9 cellular contexts compared by ENCODE assay signal in the genomic region with DNA sequence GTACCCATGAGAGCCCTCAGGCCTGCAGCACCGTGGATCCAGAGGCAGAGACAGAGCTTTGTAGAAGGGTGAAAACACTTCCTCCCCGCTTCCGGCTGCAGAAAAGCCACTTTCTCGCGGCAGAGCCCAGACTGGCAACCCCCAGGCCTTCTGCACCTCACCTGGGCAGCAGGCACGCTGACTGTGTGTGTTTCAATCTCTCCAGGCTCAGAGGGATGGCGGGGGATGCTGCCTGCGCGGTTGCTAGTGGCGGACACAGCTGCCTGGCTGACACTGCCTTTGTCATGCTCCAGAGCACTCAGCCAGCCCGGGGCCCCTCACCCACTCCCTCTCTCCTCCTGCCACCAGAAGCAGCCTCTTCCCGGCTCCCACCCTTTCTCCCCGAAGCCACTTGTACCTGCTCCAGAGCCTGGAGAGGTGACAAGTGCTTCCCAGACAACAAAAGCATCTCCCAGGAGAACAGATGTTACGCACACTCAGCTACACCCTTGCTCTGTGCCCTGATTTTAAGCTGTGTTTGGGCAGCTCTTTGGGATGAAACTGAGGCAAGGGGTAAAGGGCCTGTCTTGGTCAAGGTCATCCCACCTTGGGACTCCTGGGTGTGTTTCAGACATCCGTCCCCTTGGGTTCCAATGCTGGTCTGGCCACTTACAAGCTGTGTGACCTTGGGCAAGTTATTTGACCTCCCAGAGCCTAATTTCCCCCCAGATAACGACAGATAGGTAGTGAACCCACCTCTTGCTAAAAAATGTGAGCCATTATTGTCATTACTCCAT. TPM values are rescaled to one million over a fixed set of nuclear protein-coding genes. Genes with fewer than 3 reads are reported as not detected.
DNase-seq lines count a peak whose midpoint lies in the region; ATAC-seq, FAIRE-seq and TF ChIP-seq lines count a peak whose summit lies in the region.
"Had no signal": no experiment of that assay in that cellular context is flagged by ENCODE, and none has a peak within 500 bp of the region (broad histone marks: within the 10 kb centered on the region; RNA-seq: fewer than 3 reads in every experiment).

No MANE protein-coding gene starts in this region.

- H3K4me1 ChIP-seq in K562 (replicated peaks in 1 of 2; ENCODE audit: control insufficient read depth in 2 of 2, insufficient read depth in 2 of 2, low read length in 2 of 2) (peaks cover 13 to 42% of the 10 kb centered on the region in 2 experiments; a peak in 4 of 5 replicates), lower lobe of right lung (peaks cover 29% of the 10 kb centered on the region), tibial nerve (peaks cover 0 to 30% (median 9%) of the 10 kb centered on the region in 4 donors)

- no peaks in the 10 kb centered on the region for H3K9me3 ChIP-seq in K562 (replicated peaks; ENCODE audit: control insufficient read depth, insufficient read depth, low read depth, low read length)
- no peaks in the 10 kb centered on the region for H3K9me3 ChIP-seq in lower lobe of right lung
- H3K9me3 ChIP-seq in tibial nerve = no peaks in the 10 kb centered on the region

- H3K4me3 ChIP-seq in K562 = peak overlapping the region; percentile 64
- peak overlapping the region; percentile 62 for H3K4me3 ChIP-seq in lower lobe of right lung
- H3K4me3 ChIP-seq in tibial nerve = peak overlapping the region in 3 of 4 donors; percentile 33 to 53 (median 52)

- CTCF ChIA-PET in K562 (lab: Yijun Ruan, JAX; ENCODE audit: low intra/inter-chr PET ratio) = no interaction called here

- no peak for TF ChIP-seq POLR2A in K562 (conservative IDR thresholded peaks at IDR 0.05)
- no peak for TF ChIP-seq POLR2A in tibial nerve (IDR thresholded peaks at IDR 0.05)

- H3K9ac ChIP-seq in K562 (ENCODE audit: insufficient read depth in 1 of 2, low read depth in 2 of 2, low read length in 2 of 2) = peak overlapping the region; percentile 80 to 92

- H3K27me3 ChIP-seq in K562 (ENCODE audit: control insufficient read depth in 2 of 2, insufficient read depth in 2 of 2, low read length in 2 of 2) = no peaks in the 10 kb centered on the region
- no peaks in the 10 kb centered on the region for H3K27me3 ChIP-seq in lower lobe of right lung (ENCODE audit: low read depth)
- no peaks in the 10 kb centered on the region for H3K27me3 ChIP-seq in tibial nerve

- DNase-seq in NCI-H1417 (lab: John Stamatoyannopoulos, UW) (peak; percentile 51 to 87 (median 83)), NCI-H1417 treated with DMSO at 0.1 percent for 48 hours (lab: John Stamatoyannopoulos, UW) (no peak), RKO (ENCODE audit: low spot score) (peak; percentile 50), K562 (ENCODE audit: extremely low read depth in 1 of 4, low spot score in 3 of 4) (peak in 1 of 4 experiments; percentile 22), lower lobe of right lung (no peak), tibial nerve (ENCODE audit: low spot score in 2 of 2) (no peak), EL (no peak)

- 61% methylated on average over 12 of the region's 16 CpGs for WGBS in K562 (ENCODE audit: insufficient coverage, low coverage, missing lambda C conversion rate)
- WGBS in tibial nerve, 2 donors = 76 to 79% methylated on average over 8 to 16 of the region's 16 CpGs

- no peak for FAIRE-seq in K562 (lab: Jason Lieb, UNC)
- FAIRE-seq: A204.1 had no signal

- BruUV-seq in K562 (replicated peaks; lab: Mats Ljungman, UMichigan) = TSS peak; percentile 89

- intact Hi-C loops in K562 (cut with micrococcal nuclease) (no loop called here), lower lobe of right lung (cut with DNase I) (no loop called here)

- peaks cover 3% of the 10 kb centered on the region for H3K9me1 ChIP-seq in K562 (ENCODE audit: control insufficient read depth, insufficient read depth, low read length)

- ATAC-seq in K562 (no peak), lower lobe of right lung (peak in 1 of 2 donors; percentile 0), GM19395 (IDR thresholded peaks at IDR 0.05; ENCODE audit: unreplicated experiment) (no peak)

- TF ChIP-seq EP300 in K562 (IDR thresholded peaks at IDR 0.05; ENCODE audit: low read length) = no peak
- no peak for TF ChIP-seq EP300 in tibial nerve (IDR thresholded peaks at IDR 0.05)

- in situ Hi-C loops in K562 (cut with MboI) = no loop called here

- H3K27ac ChIP-seq in K562 (ENCODE audit: extremely low read depth, low read depth, low read length) (peak overlapping the region; percentile 86), lower lobe of right lung (peak overlapping the region; percentile 92), tibial nerve (peak overlapping the region; percentile 61 to 93 (median 82))

- H2AFZ ChIP-seq in K562 (ENCODE audit: low read depth, low read length) = peak overlapping the region; percentile 78

- no peak for TF ChIP-seq CTCF in K562 (IDR thresholded peaks at IDR 0.05 in 2 of 3, conservative IDR thresholded peaks at IDR 0.05 in 1 of 3; ENCODE audit: insufficient read depth in 2 of 3, low read depth in 1 of 3, low read length in 3 of 3)
- TF ChIP-seq CTCF in lower lobe of right lung (IDR thresholded peaks at IDR 0.05) = no peak
- no peak for TF ChIP-seq CTCF in tibial nerve (IDR thresholded peaks at IDR 0.05)

- TF ChIP-seq RAD21 in K562 (CRISPR knock-in tag; conservative IDR thresholded peaks at IDR 0.05 in 1 of 2, IDR thresholded peaks at IDR 0.05 in 1 of 2) = no peak

- peaks cover 18% of the 10 kb centered on the region for H3K79me2 ChIP-seq in K562 (ENCODE audit: control insufficient read depth, insufficient read depth, low read length)

- POLR2A ChIA-PET in K562 (lab: Yijun Ruan, JAX) = interaction anchor here (0.7 to 1.6 kb wide), 4 partner anchors 14 to 343 kb away, joined by 3 to 5 read pairs (median 4); no protein-coding TSS in a partner anchor

- peak overlapping the region; percentile 96 for H3K4me2 ChIP-seq in K562 (ENCODE audit: insufficient read depth, low read length)

- H4K20me1 ChIP-seq in K562 (replicated peaks; ENCODE audit: control insufficient read depth, insufficient read depth, low read length) = no peaks in the 10 kb centered on the region

- H3K36me3 ChIP-seq in K562 (ENCODE audit: control insufficient read depth, insufficient read depth, low read length) (peaks cover 33% of the 10 kb centered on the region; the same call in 2 of the 3 replicates), lower lobe of right lung (no peaks in the 10 kb centered on the region), tibial nerve (no peaks in the 10 kb centered on the region)

RNA-seq across cellular contexts. Expression of gene GLIS2, which starts 9.2 kb away (rescaled TPM):
- 2.1 and 6.1 TPM in 2 replicates for total RNA-seq in K562 (2011; cell fraction: chromatin; rRNA removed; ENCODE audit: low replicate concordance)
- total RNA-seq in K562 (2011; cell fraction: nucleolus; rRNA removed) = 3.8 and 4.2 TPM in 2 replicates
- 2.9 and 3.6 TPM in 2 replicates for total RNA-seq in K562 (2011; cell fraction: nucleoplasm; rRNA removed)
- total RNA-seq in K562 (2014; rRNA removed) (0.91 and 1.4 TPM in 2 replicates), K562 (2014; rRNA removed; fragmentation: Illumina TruSeq; extraction: Trizol) (0.10 and 0.11 TPM in 2 replicates), K562 (2015; rRNA removed; fragmentation: Illumina TruSeq; extraction: Trizol) (0.33 and 0.68 TPM in 2 replicates), K562 (2021) (7.6 and 9.0 TPM in 2 replicates), lower lobe of right lung (21.5 TPM), tibial nerve (10 to 100 TPM in 3 of 4 donors, 1 to 10 TPM in 1; 9.0 to 11.1 (median 10.8) TPM)
- polyA plus RNA-seq in K562 (2011; rRNA removed) (0.57 and 1.0 TPM in 2 replicates), K562 (2014; fragmentation: Illumina TruSeq; extraction: Trizol) (2.2 and 5.8 TPM in 2 replicates), K562 (2014; fragmentation: Nextera tagmentation; extraction: Ambion mirVana) (under 1 TPM; 0.10 to 0.25 TPM), K562 (2014; rRNA removed) (2.3 and 2.9 TPM in 2 replicates)
- 1.0 and 2.2 TPM in 2 replicates for polyA plus RNA-seq in K562 (2011; cell fraction: cytosol; rRNA removed)
- polyA plus RNA-seq in K562 (2011; cell fraction: nucleus; rRNA removed) = 2.8 and 4.9 TPM in 2 replicates
- 6.8 and 7.9 TPM in 2 replicates for polyA plus RNA-seq in K562 (2012)
- 0.27 and 0.32 TPM in 2 replicates for polyA minus RNA-seq in K562 (2011; rRNA and poly(A)+ RNA removed)
- 3.3 and 4.6 TPM in 2 replicates for polyA minus RNA-seq in K562 (2011; cell fraction: cytosol; rRNA and poly(A)+ RNA removed)
- polyA minus RNA-seq in K562 (2011; cell fraction: nucleus; rRNA and poly(A)+ RNA removed) = 1.00 and 1.1 TPM in 2 replicates

RNA-seq across cellular contexts. Expression of gene TFAP4, which starts 33.8 kb away (rescaled TPM):
- total RNA-seq in K562 (2011; cell fraction: chromatin; rRNA removed; ENCODE audit: low replicate concordance) = 12.1 and 23.1 TPM in 2 replicates
- 12.4 and 13.3 TPM in 2 replicates for total RNA-seq in K562 (2011; cell fraction: nucleolus; rRNA removed)
- total RNA-seq in K562 (2011; cell fraction: nucleoplasm; rRNA removed) = 11.0 and 16.1 TPM in 2 replicates
- total RNA-seq in K562 (2014; rRNA removed) = 27.7 and 28.8 TPM in 2 replicates
- 5.6 and 7.7 TPM in 2 replicates for total RNA-seq in K562 (2014; rRNA removed; fragmentation: Illumina TruSeq; extraction: Trizol)
- total RNA-seq in K562 (2015; rRNA removed; fragmentation: Illumina TruSeq; extraction: Trizol) = 16.2 and 16.9 TPM in 2 replicates
- 31.2 and 32.8 TPM in 2 replicates for total RNA-seq in K562 (2021)
- polyA plus RNA-seq in K562 (2011; rRNA removed) = 8.5 and 15.3 TPM in 2 replicates
- 8.1 and 15.3 TPM in 2 replicates for polyA plus RNA-seq in K562 (2011; cell fraction: cytosol; rRNA removed)
- polyA plus RNA-seq in K562 (2011; cell fraction: nucleus; rRNA removed) = 12.2 and 17.2 TPM in 2 replicates
- polyA plus RNA-seq in K562 (2012) = 15.9 and 19.7 TPM in 2 replicates
- 10.6 and 13.6 TPM in 2 replicates for polyA plus RNA-seq in K562 (2014; fragmentation: Illumina TruSeq; extraction: Trizol)
- under 1 TPM; 0.10 to 0.11 TPM for polyA plus RNA-seq in K562 (2014; fragmentation: Nextera tagmentation; extraction: Ambion mirVana)
- polyA plus RNA-seq in K562 (2014; rRNA removed) = 19.8 and 22.6 TPM in 2 replicates
- polyA minus RNA-seq in K562 (2011; rRNA and poly(A)+ RNA removed) = 14.2 and 15.3 TPM in 2 replicates
- 15.2 and 18.3 TPM in 2 replicates for polyA minus RNA-seq in K562 (2011; cell fraction: cytosol; rRNA and poly(A)+ RNA removed)
- 5.0 and 8.7 TPM in 2 replicates for polyA minus RNA-seq in K562 (2011; cell fraction: nucleus; rRNA and poly(A)+ RNA removed)
- 12.9 TPM for total RNA-seq in lower lobe of right lung
- total RNA-seq in tibial nerve = 10 to 100 TPM in 2 of 4 donors, 1 to 10 TPM in 2; 6.9 to 16.8 (median 11.7) TPM

RNA-seq across cellular contexts. Expression of gene PAM16, which starts 44.5 kb away (rescaled TPM):
- total RNA-seq in K562 (2011; cell fraction: chromatin; rRNA removed; ENCODE audit: low replicate concordance) = 70.0 and 135 TPM in 2 replicates
- total RNA-seq in K562 (2011; cell fraction: nucleolus; rRNA removed) = 74.5 and 92.1 TPM in 2 replicates
- 76.8 and 107 TPM in 2 replicates for total RNA-seq in K562 (2011; cell fraction: nucleoplasm; rRNA removed)
- 173 and 213 TPM in 2 replicates for total RNA-seq in K562 (2014; rRNA removed)
- total RNA-seq in K562 (2014; rRNA removed; fragmentation: Illumina TruSeq; extraction: Trizol) = 32.6 and 38.7 TPM in 2 replicates
- 48.4 and 56.1 TPM in 2 replicates for total RNA-seq in K562 (2015; rRNA removed; fragmentation: Illumina TruSeq; extraction: Trizol)
- 123 and 150 TPM in 2 replicates for total RNA-seq in K562 (2021)
- 79.3 and 88.9 TPM in 2 replicates for polyA plus RNA-seq in K562 (2011; rRNA removed)
- 175 and 283 TPM in 2 replicates for polyA plus RNA-seq in K562 (2011; cell fraction: cytosol; rRNA removed)
- polyA plus RNA-seq in K562 (2011; cell fraction: nucleus; rRNA removed) = 85.0 and 101 TPM in 2 replicates
- polyA plus RNA-seq in K562 (2012) = 96.6 and 100 TPM in 2 replicates
- 49.0 and 66.3 TPM in 2 replicates for polyA plus RNA-seq in K562 (2014; fragmentation: Illumina TruSeq; extraction: Trizol)
- 10 to 100 TPM; 41.5 to 81.1 TPM for polyA plus RNA-seq in K562 (2014; fragmentation: Nextera tagmentation; extraction: Ambion mirVana)
- polyA plus RNA-seq in K562 (2014; rRNA removed) = 243 and 273 TPM in 2 replicates
- 10.6 and 11.8 TPM in 2 replicates for polyA minus RNA-seq in K562 (2011; rRNA and poly(A)+ RNA removed)
- 19.8 and 22.7 TPM in 2 replicates for polyA minus RNA-seq in K562 (2011; cell fraction: cytosol; rRNA and poly(A)+ RNA removed)
- polyA minus RNA-seq in K562 (2011; cell fraction: nucleus; rRNA and poly(A)+ RNA removed) = 10.8 and 13.7 TPM in 2 replicates
- 40.0 TPM for total RNA-seq in lower lobe of right lung
- 10 to 100 TPM; 45.1 to 95.1 (median 60.7) TPM for total RNA-seq in tibial nerve

Comparison
In these comparisons a context has a peak if more than half of its experiments do, and no peak if none do; other contexts are left out.
1. DNase-seq: peak in NCI-H1417 (3 of 3) and RKO (single experiment); none in NCI-H1417 treated with DMSO at 0.1 percent for 48 hours (single experiment), lower lobe of right lung (single experiment), tibial nerve (0 of 2) and EL (single experiment).
2. Peak in every context shown above with its lines, with median percentiles within 50 percentile points of each other: H3K27ac ChIP-seq and H3K4me3 ChIP-seq.